In the genomic region with DNA sequence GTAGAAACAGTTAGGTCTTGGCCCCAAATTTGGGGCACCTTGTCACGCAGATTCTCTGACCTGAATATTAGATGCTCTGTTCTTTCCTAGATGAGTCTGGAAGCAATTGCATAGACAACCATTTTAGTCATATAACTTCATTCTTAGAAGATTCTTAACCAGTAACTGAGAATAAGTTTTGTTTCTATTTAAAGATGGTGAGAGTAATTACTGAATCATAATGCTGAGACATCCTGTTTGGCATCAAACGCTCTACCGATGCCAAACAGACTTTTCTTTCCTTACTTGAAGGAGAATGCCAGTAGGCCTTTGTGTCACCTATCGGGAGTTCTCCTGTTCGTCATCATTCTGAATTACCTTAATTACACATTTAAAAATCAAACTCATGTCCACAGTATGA, we compare ENCODE assay signal across 26 cellular contexts.
A peak's percentile ranks its signal among the peaks of the same experiment; 100 is the strongest.
DNase-seq lines count a peak whose midpoint lies in the region; ATAC-seq and TF ChIP-seq lines count a peak whose summit lies in the region.
"Had no signal": no experiment of that assay in that cellular context is flagged by ENCODE, and none has a peak within 500 bp of the region (broad histone marks: within the 10 kb centered on the region; RNA-seq: fewer than 3 reads in every experiment).

No MANE protein-coding gene starts in this region.

- H2BK120ac ChIP-seq in IMR-90 (ENCODE audit: low read depth, low read length) (no peak overlapping the region), mesendoderm (ENCODE audit: low read depth, low read length) (no peak overlapping the region)

- no CpG with 5 or more reads among the region's 5 CpGs for WGBS in IMR-90 (ENCODE audit: extremely low coverage in 2 of 2, insufficient read length in 1 of 2), 2 experiments
- WGBS in mesendoderm (ENCODE audit: extremely low coverage, insufficient coverage, low lambda C conversion rate) = no CpG with 5 or more reads among the region's 5 CpGs

- H4K5ac ChIP-seq in IMR-90 (ENCODE audit: low read depth, low read length) (no peak overlapping the region), mesendoderm (ENCODE audit: low read length) (no peak overlapping the region)

- DNase-seq in A172 (ENCODE audit: low spot score) = peak; percentile 53
- DNase-seq in EH (ENCODE audit: low read depth) = peak; percentile 60
- peak; percentile 17 for DNase-seq in IMR-90
- DNase-seq in astrocyte of the spinal cord (ENCODE audit: low read depth, low spot score) = peak; percentile 14
- no peak for DNase-seq in activated CD4-positive, alpha-beta T cell treated with anti-CD3 and anti-CD28 coated beads for 1 hour
- DNase-seq in mesendoderm = no peak
- DNase-seq in activated effector memory CD4-positive, alpha-beta T cell treated with anti-CD3 and anti-CD28 coated beads, Interleukin-2, amount 50 U/mL, for 16 hours = no peak
- DNase-seq: 8988T; CD4-positive, alpha-beta memory T cell; DND-41; H7; HFFc6; Kasumi-1; MM.1S; NCI-H1092 treated with DMSO at 0.1 percent for 48 hours; NCI-H2081; NCI-H2171; NCI-H345; NCI-H524; NCI-H774; NK-92 treated with Interleukin-12 subunit alpha and Interleukin-12 subunit beta, amount 100 ng/mL, for 24 hours; SIG-M5; T-helper 1 cell had no signal

- no peak overlapping the region for H3K14ac ChIP-seq in IMR-90 (replicated peaks; ENCODE audit: low read depth, low read length)

- no peaks in the 10 kb centered on the region for H4K20me1 ChIP-seq in IMR-90 (ENCODE audit: insufficient read depth, low read length)
- H4K20me1 ChIP-seq: BLaER1 treated with 17β-estradiol and CSF1 and Interleukin-3, amounts not matched to agents 10 nM and 100 nM had no signal

- in situ Hi-C loops in IMR-90 (cut with MboI; ENCODE audit: low sequenced_read_pairs) (no loop called here), astrocyte of the spinal cord (cut with HindIII; ENCODE audit: low sequenced_read_pairs) (no loop called here)

- TF ChIP-seq CTCF in IMR-90 (conservative IDR thresholded peaks at IDR 0.05; ENCODE audit: low read depth, low read length) = no peak
- TF ChIP-seq CTCF in astrocyte of the spinal cord (IDR thresholded peaks at IDR 0.05; ENCODE audit: low read depth, low read length) = no peak

- H3K18ac ChIP-seq in IMR-90 (ENCODE audit: low read depth, low read length) (no peak overlapping the region), mesendoderm (ENCODE audit: low read length) (no peak overlapping the region)

- H3K4me3 ChIP-seq in IMR-90 (ENCODE audit: insufficient read depth, low read depth, low read length) = no peak overlapping the region
- no peak overlapping the region for H3K4me3 ChIP-seq in astrocyte of the spinal cord (ENCODE audit: low read depth, low read length)
- H3K4me3 ChIP-seq in mesendoderm (ENCODE audit: low read length) = no peak overlapping the region
- H3K4me3 ChIP-seq: BLaER1 treated with 17β-estradiol and CSF1 and Interleukin-3, amounts not matched to agents 10 nM and 100 nM had no signal

- no peak overlapping the region for H2BK5ac ChIP-seq in IMR-90 (ENCODE audit: low read depth, low read length, poor library complexity, severe bottlenecking)
- no peak overlapping the region for H2BK5ac ChIP-seq in mesendoderm (ENCODE audit: low read length)

- H3K4me2 ChIP-seq in IMR-90 (ENCODE audit: low read depth, low read length) (no peak overlapping the region), mesendoderm (ENCODE audit: low read length) (no peak overlapping the region)
- H3K4me2 ChIP-seq: BLaER1 treated with 17β-estradiol and CSF1 and Interleukin-3, amounts not matched to agents 10 nM and 100 nM had no signal

- no peak overlapping the region for H3K56ac ChIP-seq in IMR-90 (ENCODE audit: extremely low read depth, insufficient read depth, low read length)
- no peak overlapping the region for H3K56ac ChIP-seq in mesendoderm (ENCODE audit: low read length)

- no peak for TF ChIP-seq POLR2A in IMR-90 (IDR thresholded peaks at IDR 0.05; ENCODE audit: low read depth, low read length)

- BruUV-seq in IMR-90 (replicated peaks; lab: Mats Ljungman, UMichigan) = no TSS peak

- H3K79me1 ChIP-seq in IMR-90 (ENCODE audit: low read depth in 1 of 2, low read length in 2 of 2) (no peaks in the 10 kb centered on the region), mesendoderm (ENCODE audit: low read length) (no peaks in the 10 kb centered on the region)

- TF ChIP-seq RAD21 in IMR-90 (IDR thresholded peaks at IDR 0.05; ENCODE audit: low read length) = no peak

- no peaks in the 10 kb centered on the region for H3K9me3 ChIP-seq in IMR-90 (ENCODE audit: control insufficient read depth, insufficient read depth, low read length)
- H3K9me3 ChIP-seq: BLaER1 treated with 17β-estradiol and CSF1 and Interleukin-3, amounts not matched to agents 10 nM and 100 nM had no signal

- dilution Hi-C loops in IMR-90 (cut with HindIII; ENCODE audit: low sequenced_read_pairs, unreplicated experiment) = no loop called here

- CTCF ChIA-PET in IMR-90 (lab: Yijun Ruan, JAX) = no interaction called here

- H3K27ac ChIP-seq in IMR-90 (ENCODE audit: insufficient read depth, low read length) (no peak overlapping the region), mesendoderm (ENCODE audit: low read depth, low read length) (no peak overlapping the region)
- H3K27ac ChIP-seq: BLaER1 treated with 17β-estradiol and CSF1 and Interleukin-3, amounts not matched to agents 10 nM and 100 nM had no signal

- ATAC-seq in IMR-90 (ENCODE audit: low read depth) (no peak), GM21737 (IDR thresholded peaks at IDR 0.05; ENCODE audit: unreplicated experiment) (no peak)
- ATAC-seq: Panc1 had no signal

- H3K79me2 ChIP-seq in mesendoderm (ENCODE audit: control insufficient read depth, insufficient read depth, low read length) = no peaks in the 10 kb centered on the region

- H2AFZ ChIP-seq in IMR-90 (replicated peaks; ENCODE audit: low read length, poor library complexity) = no peak overlapping the region

- H3K4me1 ChIP-seq in IMR-90 (ENCODE audit: control insufficient read depth, insufficient read depth, low read length) = no peaks in the 10 kb centered on the region
- no peaks in the 10 kb centered on the region for H3K4me1 ChIP-seq in mesendoderm (ENCODE audit: control insufficient read depth, low read depth, low read length)
- H3K4me1 ChIP-seq: BLaER1 treated with 17β-estradiol and CSF1 and Interleukin-3, amounts not matched to agents 10 nM and 100 nM had no signal

- no peaks in the 10 kb centered on the region for H3K27me3 ChIP-seq in IMR-90 (ENCODE audit: control insufficient read depth, insufficient read depth, low read length)
- H3K27me3 ChIP-seq in mesendoderm (ENCODE audit: insufficient read depth, low read length, poor library complexity) = no peaks in the 10 kb centered on the region
- H3K27me3 ChIP-seq: BLaER1 treated with 17β-estradiol and CSF1 and Interleukin-3, amounts not matched to agents 10 nM and 100 nM had no signal

- intact Hi-C loops in IMR-90 (cut with micrococcal nuclease) = no loop called here

- H3K23ac ChIP-seq in IMR-90 (ENCODE audit: low read depth, low read length) = no peak overlapping the region
- H3K23ac ChIP-seq in mesendoderm (ENCODE audit: low read length) = no peak overlapping the region

- no peak overlapping the region for H2AK9ac ChIP-seq in IMR-90 (replicated peaks; ENCODE audit: low read depth, low read length, poor library complexity)

- no peak overlapping the region for H4K91ac ChIP-seq in IMR-90 (ENCODE audit: insufficient read depth, low read depth, low read length)

- H3K9me1 ChIP-seq in IMR-90 (ENCODE audit: insufficient read depth, low read length) = no peaks in the 10 kb centered on the region

- H2AK5ac ChIP-seq in IMR-90 (ENCODE audit: low read depth, low read length) = no peak overlapping the region
- H2AK5ac ChIP-seq in mesendoderm (ENCODE audit: low read length) = no peak overlapping the region

- POLR2A ChIA-PET in IMR-90 (lab: Charles Lee; ENCODE audit: unreplicated experiment) = no interaction called here

- H3K4ac ChIP-seq in IMR-90 (ENCODE audit: low read depth, low read length) (no peak overlapping the region), mesendoderm (ENCODE audit: low read depth, low read length) (no peak overlapping the region)

- no peak overlapping the region for H4K8ac ChIP-seq in IMR-90 (ENCODE audit: low read depth in 2 of 2, low read length in 2 of 2)
- no peak overlapping the region for H4K8ac ChIP-seq in mesendoderm (ENCODE audit: low read depth, low read length)

- H2BK20ac ChIP-seq in IMR-90 (ENCODE audit: low read depth, low read length) = no peak overlapping the region

- H2BK15ac ChIP-seq in IMR-90 (ENCODE audit: low read depth, low read length) = no peak overlapping the region
- H2BK15ac ChIP-seq in mesendoderm (replicated peaks; ENCODE audit: low read depth) = no peak overlapping the region

- H3K36me3 ChIP-seq in IMR-90 (ENCODE audit: control insufficient read depth, insufficient read depth, low read length) (no peaks in the 10 kb centered on the region), mesendoderm (ENCODE audit: control insufficient read depth, insufficient read depth, low read length) (no peaks in the 10 kb centered on the region)
- H3K36me3 ChIP-seq: BLaER1 treated with 17β-estradiol and CSF1 and Interleukin-3, amounts not matched to agents 10 nM and 100 nM had no signal

- H3K9ac ChIP-seq in IMR-90 (ENCODE audit: low read depth, low read length) = no peak overlapping the region
- H3K9ac ChIP-seq in mesendoderm (ENCODE audit: low read length) = no peak overlapping the region
- H3K9ac ChIP-seq: BLaER1 treated with 17β-estradiol and CSF1 and Interleukin-3, amounts not matched to agents 10 nM and 100 nM had no signal

TF ChIP-seq in IMR-90, 13 proteins besides CTCF, POLR2A, EP300 and RAD21 (continues in another document):
- TF ChIP-seq MAZ (IDR thresholded peaks at IDR 0.05; ENCODE audit: borderline replicate concordance, low read depth, low read length) (no peak), BHLHE40 (IDR thresholded peaks at IDR 0.05; ENCODE audit: low read depth, low read length) (no peak), CHD1 (IDR thresholded peaks at IDR 0.05; ENCODE audit: low read depth, low read length) (no peak), RFX5 (IDR thresholded peaks at IDR 0.05; ENCODE audit: low read depth, low read length) (no peak), FOS (IDR thresholded peaks at IDR 0.05; ENCODE audit: low read depth, low read length) (no peak), RCOR1 (IDR thresholded peaks at IDR 0.05; ENCODE audit: insufficient replicate concordance, low read length) (no peak), CEBPB (IDR thresholded peaks at IDR 0.05; ENCODE audit: low read depth, low read length) (no peak)
- TF ChIP-seq, protein P1, sequence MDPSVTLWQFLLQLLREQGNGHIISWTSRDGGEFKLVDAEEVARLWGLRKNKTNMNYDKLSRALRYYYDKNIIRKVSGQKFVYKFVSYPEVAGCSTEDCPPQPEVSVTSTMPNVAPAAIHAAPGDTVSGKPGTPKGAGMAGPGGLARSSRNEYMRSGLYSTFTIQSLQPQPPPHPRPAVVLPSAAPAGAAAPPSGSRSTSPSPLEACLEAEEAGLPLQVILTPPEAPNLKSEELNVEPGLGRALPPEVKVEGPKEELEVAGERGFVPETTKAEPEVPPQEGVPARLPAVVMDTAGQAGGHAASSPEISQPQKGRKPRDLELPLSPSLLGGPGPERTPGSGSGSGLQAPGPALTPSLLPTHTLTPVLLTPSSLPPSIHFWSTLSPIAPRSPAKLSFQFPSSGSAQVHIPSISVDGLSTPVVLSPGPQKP (IDR thresholded peaks at IDR 0.05; ENCODE audit: borderline replicate concordance, low read depth, low read length) = no peak

Comparison
In these comparisons a context has a peak if more than half of its experiments do, and no peak if none do; other contexts are left out.
1. DNase-seq: peak in A172 (single experiment), EH (single experiment), IMR-90 (single experiment) and astrocyte of the spinal cord (single experiment); none in activated CD4-positive, alpha-beta T cell treated with anti-CD3 and anti-CD28 coated beads for 1 hour (single experiment), mesendoderm (single experiment) and activated effector memory CD4-positive, alpha-beta T cell treated with anti-CD3 and anti-CD28 coated beads, Interleukin-2, amount 50 U/mL, for 16 hours (single experiment).